In genomic region chr2:188309364-188309763, GRCh38 we compare ENCODE assay signal across 2 cellular contexts.
TF ChIP-seq lines count a peak whose summit lies in the region.

No MANE protein-coding gene starts in this region.

TF ChIP-seq in IMR-90, 13 proteins besides CTCF, POLR2A, EP300 and RAD21:
- TF ChIP-seq CEBPB (IDR thresholded peaks at IDR 0.05; ENCODE audit: low read depth, low read length) (peak; percentile 66), MAZ (IDR thresholded peaks at IDR 0.05; ENCODE audit: borderline replicate concordance, low read depth, low read length) (no peak)

TF ChIP-seq in K562, 482 proteins besides CTCF, POLR2A, EP300 and RAD21:
- TF ChIP-seq ELF4 (CRISPR knock-in tag; IDR thresholded peaks at IDR 0.05) (no peak), CEBPG (CRISPR knock-in tag; IDR thresholded peaks at IDR 0.05) (no peak), CEBPG (tag; conservative IDR thresholded peaks at IDR 0.05 in 1 of 2, IDR thresholded peaks at IDR 0.05 in 1 of 2) (peak; percentile 30 to 60; a peak in 2 of 4 replicates)
